In the genomic region with DNA sequence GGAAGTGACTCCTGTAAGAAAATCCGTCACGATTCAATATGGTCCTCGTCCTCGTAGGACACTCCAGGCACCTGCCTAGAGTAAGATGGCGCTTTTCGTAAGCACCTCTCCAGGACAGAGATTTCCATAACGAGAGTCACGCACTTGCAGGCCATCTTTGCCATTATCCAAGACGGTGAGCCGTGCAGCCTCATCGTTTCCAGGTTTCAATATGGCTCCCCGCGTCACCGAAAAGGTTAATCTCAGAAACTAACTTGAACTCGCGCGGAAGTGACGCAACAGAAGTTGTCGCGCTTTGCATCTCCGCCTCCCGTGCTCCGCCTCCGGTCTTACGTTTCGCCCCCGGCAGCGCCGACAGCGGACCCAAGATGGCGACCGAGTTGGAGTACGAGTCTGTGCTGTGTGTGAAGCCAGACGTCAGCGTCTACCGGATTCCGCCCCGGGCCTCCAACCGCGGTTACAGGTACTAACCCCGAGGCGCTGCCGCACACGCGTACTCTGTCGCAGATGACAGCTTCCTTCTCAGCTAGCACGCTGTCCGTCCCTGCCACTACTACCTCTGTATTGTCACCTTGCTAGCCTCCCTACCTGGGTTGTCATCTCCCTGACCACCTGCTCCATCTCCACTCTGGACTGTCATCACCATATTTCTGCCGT, we compare ENCODE assay signal across 1 cellular context.
TF ChIP-seq lines count a peak whose summit lies in the region.

Gene NECAP1 (plus strand): TSS at position 354 of the 657 bp plus-strand sequence. CDS start 15 bp downstream, at position 369.

TF ChIP-seq in GM12878, 131 proteins besides CTCF, POLR2A, EP300 and RAD21 (continued from another document and continues in another):
- TF ChIP-seq ZZZ3 (IDR thresholded peaks at IDR 0.05; ENCODE audit: control insufficient read depth, insufficient read length, low read depth) (no peak), YBX1 (IDR thresholded peaks at IDR 0.05) (0 out of 2 replicates have a peak, but pooled peaks have one; percentile 76), NFIC (IDR thresholded peaks at IDR 0.05; ENCODE audit: low read depth, low read length) (no peak), TBL1XR1 (IDR thresholded peaks at IDR 0.05; ENCODE audit: low read depth, low read length) (no peak), HSF1 (IDR thresholded peaks at IDR 0.05; ENCODE audit: low read depth, low read length) (no peak), ZNF274 (IDR thresholded peaks at IDR 0.05; ENCODE audit: insufficient read depth, insufficient read length) (no peak), HDAC2 (IDR thresholded peaks at IDR 0.05) (no peak), STAT1 (conservative IDR thresholded peaks at IDR 0.05) (no peak), DPF2 (IDR thresholded peaks at IDR 0.05) (0 out of 2 replicates have a peak, but pooled peaks have one; percentile 51), PAX8 (IDR thresholded peaks at IDR 0.05) (peak; percentile 88; the same call in 1 of the 2 replicates), ESRRA (IDR thresholded peaks at IDR 0.05; ENCODE audit: low read length) (no peak), GABPA (IDR thresholded peaks at IDR 0.05; ENCODE audit: low read depth) (peak; percentile 86), CREM (IDR thresholded peaks at IDR 0.05; ENCODE audit: low read depth) (peak; percentile 96), MEF2B (IDR thresholded peaks at IDR 0.05; ENCODE audit: partially characterized antibody, poor library complexity, severe bottlenecking) (no peak), ZBTB11 (CRISPR knock-in tag; IDR thresholded peaks at IDR 0.05) (no peak), SPI1 (IDR thresholded peaks at IDR 0.05; ENCODE audit: borderline replicate concordance, insufficient read depth, low read depth, low read length) (no peak), HDGF (IDR thresholded peaks at IDR 0.05) (peak; percentile 87; the same call in 1 of the 2 replicates), HDAC6 (IDR thresholded peaks at IDR 0.05; ENCODE audit: unreplicated experiment) (no peak), CREB1 (IDR thresholded peaks at IDR 0.05; ENCODE audit: low read depth) (peak; percentile 96), ZNF384 (IDR thresholded peaks at IDR 0.05; ENCODE audit: borderline replicate concordance, low read depth, low read length) (no peak), TAF1 (IDR thresholded peaks at IDR 0.05; ENCODE audit: borderline replicate concordance, low read depth, low read length) (peak; percentile 91), RUNX3 (IDR thresholded peaks at IDR 0.05; ENCODE audit: low read length) (peak; percentile 45), ASH2L (IDR thresholded peaks at IDR 0.05; ENCODE audit: borderline replicate concordance, low read depth) (0 out of 2 replicates have a peak, but pooled peaks have one; percentile 33), PBX3 (IDR thresholded peaks at IDR 0.05; ENCODE audit: insufficient replicate concordance, low read depth, low read length) (no peak), KLF5 (IDR thresholded peaks at IDR 0.05; ENCODE audit: partially characterized antibody) (peak; percentile 57), RBBP5 (conservative IDR thresholded peaks at IDR 0.05) (no peak), ATF7 (IDR thresholded peaks at IDR 0.05; ENCODE audit: low read depth) (peak; percentile 76), KAT2A (conservative IDR thresholded peaks at IDR 0.05; ENCODE audit: control insufficient read depth, low read depth, low read length) (no peak), BRCA1 (IDR thresholded peaks at IDR 0.05; ENCODE audit: low read depth, low read length) (no peak), ZBED1 (IDR thresholded peaks at IDR 0.05; ENCODE audit: borderline replicate concordance) (no peak), FOS (IDR thresholded peaks at IDR 0.05; ENCODE audit: borderline replicate concordance, extremely low read depth, insufficient read length) (no peak)
- TF ChIP-seq, protein P1, sequence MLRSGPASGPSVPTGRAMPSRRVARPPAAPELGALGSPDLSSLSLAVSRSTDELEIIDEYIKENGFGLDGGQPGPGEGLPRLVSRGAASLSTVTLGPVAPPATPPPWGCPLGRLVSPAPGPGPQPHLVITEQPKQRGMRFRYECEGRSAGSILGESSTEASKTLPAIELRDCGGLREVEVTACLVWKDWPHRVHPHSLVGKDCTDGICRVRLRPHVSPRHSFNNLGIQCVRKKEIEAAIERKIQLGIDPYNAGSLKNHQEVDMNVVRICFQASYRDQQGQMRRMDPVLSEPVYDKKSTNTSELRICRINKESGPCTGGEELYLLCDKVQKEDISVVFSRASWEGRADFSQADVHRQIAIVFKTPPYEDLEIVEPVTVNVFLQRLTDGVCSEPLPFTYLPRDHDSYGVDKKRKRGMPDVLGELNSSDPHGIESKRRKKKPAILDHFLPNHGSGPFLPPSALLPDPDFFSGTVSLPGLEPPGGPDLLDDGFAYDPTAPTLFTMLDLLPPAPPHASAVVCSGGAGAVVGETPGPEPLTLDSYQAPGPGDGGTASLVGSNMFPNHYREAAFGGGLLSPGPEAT (IDR thresholded peaks at IDR 0.05; ENCODE audit: low read depth): peak; percentile 72
- TF ChIP-seq, protein P2, sequence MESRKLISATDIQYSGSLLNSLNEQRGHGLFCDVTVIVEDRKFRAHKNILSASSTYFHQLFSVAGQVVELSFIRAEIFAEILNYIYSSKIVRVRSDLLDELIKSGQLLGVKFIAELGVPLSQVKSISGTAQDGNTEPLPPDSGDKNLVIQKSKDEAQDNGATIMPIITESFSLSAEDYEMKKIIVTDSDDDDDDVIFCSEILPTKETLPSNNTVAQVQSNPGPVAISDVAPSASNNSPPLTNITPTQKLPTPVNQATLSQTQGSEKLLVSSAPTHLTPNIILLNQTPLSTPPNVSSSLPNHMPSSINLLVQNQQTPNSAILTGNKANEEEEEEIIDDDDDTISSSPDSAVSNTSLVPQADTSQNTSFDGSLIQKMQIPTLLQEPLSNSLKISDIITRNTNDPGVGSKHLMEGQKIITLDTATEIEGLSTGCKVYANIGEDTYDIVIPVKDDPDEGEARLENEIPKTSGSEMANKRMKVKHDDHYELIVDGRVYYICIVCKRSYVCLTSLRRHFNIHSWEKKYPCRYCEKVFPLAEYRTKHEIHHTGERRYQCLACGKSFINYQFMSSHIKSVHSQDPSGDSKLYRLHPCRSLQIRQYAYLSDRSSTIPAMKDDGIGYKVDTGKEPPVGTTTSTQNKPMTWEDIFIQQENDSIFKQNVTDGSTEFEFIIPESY (IDR thresholded peaks at IDR 0.05): no peak
- TF ChIP-seq, protein P3, sequence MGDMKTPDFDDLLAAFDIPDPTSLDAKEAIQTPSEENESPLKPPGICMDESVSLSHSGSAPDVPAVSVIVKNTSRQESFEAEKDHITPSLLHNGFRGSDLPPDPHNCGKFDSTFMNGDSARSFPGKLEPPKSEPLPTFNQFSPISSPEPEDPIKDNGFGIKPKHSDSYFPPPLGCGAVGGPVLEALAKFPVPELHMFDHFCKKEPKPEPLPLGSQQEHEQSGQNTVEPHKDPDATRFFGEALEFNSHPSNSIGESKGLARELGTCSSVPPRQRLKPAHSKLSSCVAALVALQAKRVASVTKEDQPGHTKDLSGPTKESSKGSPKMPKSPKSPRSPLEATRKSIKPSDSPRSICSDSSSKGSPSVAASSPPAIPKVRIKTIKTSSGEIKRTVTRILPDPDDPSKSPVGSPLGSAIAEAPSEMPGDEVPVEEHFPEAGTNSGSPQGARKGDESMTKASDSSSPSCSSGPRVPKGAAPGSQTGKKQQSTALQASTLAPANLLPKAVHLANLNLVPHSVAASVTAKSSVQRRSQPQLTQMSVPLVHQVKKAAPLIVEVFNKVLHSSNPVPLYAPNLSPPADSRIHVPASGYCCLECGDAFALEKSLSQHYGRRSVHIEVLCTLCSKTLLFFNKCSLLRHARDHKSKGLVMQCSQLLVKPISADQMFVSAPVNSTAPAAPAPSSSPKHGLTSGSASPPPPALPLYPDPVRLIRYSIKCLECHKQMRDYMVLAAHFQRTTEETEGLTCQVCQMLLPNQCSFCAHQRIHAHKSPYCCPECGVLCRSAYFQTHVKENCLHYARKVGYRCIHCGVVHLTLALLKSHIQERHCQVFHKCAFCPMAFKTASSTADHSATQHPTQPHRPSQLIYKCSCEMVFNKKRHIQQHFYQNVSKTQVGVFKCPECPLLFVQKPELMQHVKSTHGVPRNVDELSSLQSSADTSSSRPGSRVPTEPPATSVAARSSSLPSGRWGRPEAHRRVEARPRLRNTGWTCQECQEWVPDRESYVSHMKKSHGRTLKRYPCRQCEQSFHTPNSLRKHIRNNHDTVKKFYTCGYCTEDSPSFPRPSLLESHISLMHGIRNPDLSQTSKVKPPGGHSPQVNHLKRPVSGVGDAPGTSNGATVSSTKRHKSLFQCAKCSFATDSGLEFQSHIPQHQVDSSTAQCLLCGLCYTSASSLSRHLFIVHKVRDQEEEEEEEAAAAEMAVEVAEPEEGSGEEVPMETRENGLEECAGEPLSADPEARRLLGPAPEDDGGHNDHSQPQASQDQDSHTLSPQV (IDR thresholded peaks at IDR 0.05): no peak
- TF ChIP-seq, protein P4, sequence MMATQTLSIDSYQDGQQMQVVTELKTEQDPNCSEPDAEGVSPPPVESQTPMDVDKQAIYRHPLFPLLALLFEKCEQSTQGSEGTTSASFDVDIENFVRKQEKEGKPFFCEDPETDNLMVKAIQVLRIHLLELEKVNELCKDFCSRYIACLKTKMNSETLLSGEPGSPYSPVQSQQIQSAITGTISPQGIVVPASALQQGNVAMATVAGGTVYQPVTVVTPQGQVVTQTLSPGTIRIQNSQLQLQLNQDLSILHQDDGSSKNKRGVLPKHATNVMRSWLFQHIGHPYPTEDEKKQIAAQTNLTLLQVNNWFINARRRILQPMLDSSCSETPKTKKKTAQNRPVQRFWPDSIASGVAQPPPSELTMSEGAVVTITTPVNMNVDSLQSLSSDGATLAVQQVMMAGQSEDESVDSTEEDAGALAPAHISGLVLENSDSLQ (IDR thresholded peaks at IDR 0.05): no peak
- TF ChIP-seq, protein P5, sequence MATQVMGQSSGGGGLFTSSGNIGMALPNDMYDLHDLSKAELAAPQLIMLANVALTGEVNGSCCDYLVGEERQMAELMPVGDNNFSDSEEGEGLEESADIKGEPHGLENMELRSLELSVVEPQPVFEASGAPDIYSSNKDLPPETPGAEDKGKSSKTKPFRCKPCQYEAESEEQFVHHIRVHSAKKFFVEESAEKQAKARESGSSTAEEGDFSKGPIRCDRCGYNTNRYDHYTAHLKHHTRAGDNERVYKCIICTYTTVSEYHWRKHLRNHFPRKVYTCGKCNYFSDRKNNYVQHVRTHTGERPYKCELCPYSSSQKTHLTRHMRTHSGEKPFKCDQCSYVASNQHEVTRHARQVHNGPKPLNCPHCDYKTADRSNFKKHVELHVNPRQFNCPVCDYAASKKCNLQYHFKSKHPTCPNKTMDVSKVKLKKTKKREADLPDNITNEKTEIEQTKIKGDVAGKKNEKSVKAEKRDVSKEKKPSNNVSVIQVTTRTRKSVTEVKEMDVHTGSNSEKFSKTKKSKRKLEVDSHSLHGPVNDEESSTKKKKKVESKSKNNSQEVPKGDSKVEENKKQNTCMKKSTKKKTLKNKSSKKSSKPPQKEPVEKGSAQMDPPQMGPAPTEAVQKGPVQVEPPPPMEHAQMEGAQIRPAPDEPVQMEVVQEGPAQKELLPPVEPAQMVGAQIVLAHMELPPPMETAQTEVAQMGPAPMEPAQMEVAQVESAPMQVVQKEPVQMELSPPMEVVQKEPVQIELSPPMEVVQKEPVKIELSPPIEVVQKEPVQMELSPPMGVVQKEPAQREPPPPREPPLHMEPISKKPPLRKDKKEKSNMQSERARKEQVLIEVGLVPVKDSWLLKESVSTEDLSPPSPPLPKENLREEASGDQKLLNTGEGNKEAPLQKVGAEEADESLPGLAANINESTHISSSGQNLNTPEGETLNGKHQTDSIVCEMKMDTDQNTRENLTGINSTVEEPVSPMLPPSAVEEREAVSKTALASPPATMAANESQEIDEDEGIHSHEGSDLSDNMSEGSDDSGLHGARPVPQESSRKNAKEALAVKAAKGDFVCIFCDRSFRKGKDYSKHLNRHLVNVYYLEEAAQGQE (IDR thresholded peaks at IDR 0.05; ENCODE audit: low read depth, low read length): no peak
